ENCODE assay signal across 16 cellular contexts in the genomic region with DNA sequence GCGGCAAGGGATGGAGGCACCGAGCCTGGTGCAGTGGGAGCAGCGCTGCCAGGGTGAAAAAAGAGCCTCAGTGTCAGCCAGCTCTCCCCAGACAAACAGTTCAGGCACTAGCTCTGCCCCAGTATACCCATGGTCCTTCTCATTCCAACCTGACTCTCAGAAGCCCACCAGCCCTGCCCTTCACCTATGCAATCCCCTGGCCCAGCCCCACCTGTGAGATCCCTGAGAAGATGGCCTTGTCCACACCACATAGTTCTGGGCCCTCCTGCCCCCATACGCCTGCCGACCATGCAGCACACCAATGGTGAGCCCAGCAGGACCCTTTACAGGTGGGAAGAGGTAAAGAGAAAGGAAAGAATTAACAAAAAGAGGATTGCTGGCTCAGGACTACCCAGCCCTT. TPM values are rescaled to one million over a fixed set of nuclear protein-coding genes. Genes with fewer than 3 reads are reported as not detected.
DNase-seq lines count a peak whose midpoint lies in the region; ATAC-seq and TF ChIP-seq lines count a peak whose summit lies in the region.
"Had no signal": no experiment of that assay in that cellular context is flagged by ENCODE, and none has a peak within 500 bp of the region (broad histone marks: within the 10 kb centered on the region; RNA-seq: fewer than 3 reads in every experiment).

No MANE protein-coding gene starts in this region.

- no peaks in the 10 kb centered on the region for H3K27me3 ChIP-seq in osteoblast (ENCODE audit: insufficient read depth, low read length)
- H3K27me3 ChIP-seq: BLaER1 had no signal

- ATAC-seq in natural killer cell treated with Interleukin-12 subunit alpha and Interleukin-12 subunit beta and Interleukin-15 and Interleukin-18, amount 100 ng/mL, for 72 hours, result no peak
- ATAC-seq in natural killer cell (no peak), HG02973 (IDR thresholded peaks at IDR 0.05; ENCODE audit: unreplicated experiment) (no peak), HG03378 (IDR thresholded peaks at IDR 0.05; ENCODE audit: unreplicated experiment) (no peak)
- ATAC-seq: HepG2 had no signal

- H3K4me3 Mint-ChIP-seq in natural killer cell treated with Interleukin-12 subunit alpha and Interleukin-12 subunit beta and Interleukin-15 and Interleukin-18, amount 100 ng/mL, for 72 hours, result no peak overlapping the region
- H3K4me3 Mint-ChIP-seq in natural killer cell, result no peak overlapping the region
- H3K4me3 Mint-ChIP-seq: CD4-positive, CD25-positive, alpha-beta regulatory T cell; H9 had no signal

- H3K4me3 ChIP-seq in osteoblast (ENCODE audit: insufficient read depth, low read length), result no peak overlapping the region
- H3K4me3 ChIP-seq: BLaER1 had no signal

- H3K36me3 Mint-ChIP-seq in natural killer cell treated with Interleukin-12 subunit alpha and Interleukin-12 subunit beta and Interleukin-15 and Interleukin-18, amount 100 ng/mL, for 72 hours, result peaks cover 16% of the 10 kb centered on the region
- H3K36me3 Mint-ChIP-seq in natural killer cell, result peaks cover 8% of the 10 kb centered on the region

- no peaks in the 10 kb centered on the region for H3K9me3 Mint-ChIP-seq in natural killer cell treated with Interleukin-12 subunit alpha and Interleukin-12 subunit beta and Interleukin-15 and Interleukin-18, amount 100 ng/mL, for 72 hours
- H3K9me3 Mint-ChIP-seq in natural killer cell, result no peaks in the 10 kb centered on the region
- H3K9me3 Mint-ChIP-seq: CD4-positive, CD25-positive, alpha-beta regulatory T cell; H9 had no signal

- peak; percentile 10 for DNase-seq in natural killer cell treated with Interleukin-12 subunit alpha and Interleukin-12 subunit beta and Interleukin-15 and Interleukin-18, amount 100 ng/mL, for 72 hours (ENCODE audit: low spot score)
- DNase-seq in natural killer cell, result no peak
- peak; percentile 8 for DNase-seq in epidermal melanocyte (ENCODE audit: insufficient read length, low spot score)
- DNase-seq in osteoblast (ENCODE audit: insufficient read length, low spot score, missing footprints), result peak; percentile 53
- DNase-seq in GM19238 (ENCODE audit: insufficient read length, low spot score), result no peak
- DNase-seq: AML-193; Calu3; CD4-positive, CD25-positive, alpha-beta regulatory T cell; DMS 273 treated with DMSO at 0.1 percent for 48 hours; GOT3; H9 had no signal

- no peak overlapping the region for H3K27ac ChIP-seq in osteoblast (ENCODE audit: low read depth, low read length)
- H3K27ac ChIP-seq: BLaER1 had no signal

- peaks cover 86% of the 10 kb centered on the region for H4K20me1 ChIP-seq in osteoblast (ENCODE audit: insufficient read depth, low read length)

- intact Hi-C loops in natural killer cell (cut with micrococcal nuclease), result no loop called here

- H3K79me2 ChIP-seq in osteoblast (ENCODE audit: insufficient read depth, low read length), result peaks cover 92% of the 10 kb centered on the region

- no peak overlapping the region for H3K27ac Mint-ChIP-seq in natural killer cell treated with Interleukin-12 subunit alpha and Interleukin-12 subunit beta and Interleukin-15 and Interleukin-18, amount 100 ng/mL, for 72 hours
- peak overlapping the region in 1 of 2 donors; percentile 85 for H3K27ac Mint-ChIP-seq in natural killer cell

- H3K4me1 ChIP-seq in osteoblast (ENCODE audit: insufficient read depth, low read length), result peaks cover 49% of the 10 kb centered on the region

- H3K36me3 ChIP-seq in osteoblast (ENCODE audit: insufficient read depth, low read length), result peaks cover 60% of the 10 kb centered on the region

- no peak overlapping the region for H2AFZ ChIP-seq in osteoblast (ENCODE audit: low read length)

- H3K4me1 Mint-ChIP-seq in natural killer cell treated with Interleukin-12 subunit alpha and Interleukin-12 subunit beta and Interleukin-15 and Interleukin-18, amount 100 ng/mL, for 72 hours (ENCODE audit: low read depth in 2 of 2), result peaks cover 42 to 66% of the 10 kb centered on the region in 2 donors
- peaks cover 52 to 74% of the 10 kb centered on the region in 2 donors for H3K4me1 Mint-ChIP-seq in natural killer cell

- no peaks in the 10 kb centered on the region for H3K27me3 Mint-ChIP-seq in natural killer cell treated with Interleukin-12 subunit alpha and Interleukin-12 subunit beta and Interleukin-15 and Interleukin-18, amount 100 ng/mL, for 72 hours
- no peaks in the 10 kb centered on the region for H3K27me3 Mint-ChIP-seq in natural killer cell (ENCODE audit: low read depth in 2 of 2)

- no peaks in the 10 kb centered on the region for H3K9me3 ChIP-seq in osteoblast (ENCODE audit: low read depth, low read length)
- H3K9me3 ChIP-seq: BLaER1 had no signal

- TF ChIP-seq CTCF in natural killer cell (IDR thresholded peaks at IDR 0.05), result no peak
- no peak for TF ChIP-seq CTCF in osteoblast (IDR thresholded peaks at IDR 0.05; ENCODE audit: extremely low read depth, low read depth, low read length)

- no peak overlapping the region for H3K4me2 ChIP-seq in osteoblast (ENCODE audit: insufficient read depth, low read length)
- H3K4me2 ChIP-seq: BLaER1 had no signal

RNA-seq across cellular contexts. Expression of a gene that starts 6.5 kb away (rescaled TPM):
- total RNA-seq in natural killer cell treated with Interleukin-12 subunit alpha and Interleukin-12 subunit beta and Interleukin-15 and Interleukin-18, amount 100 ng/mL, for 72 hours, result 100 to 1,000 TPM; 120 to 199 TPM
- 100 to 1,000 TPM; 164 to 186 (median 182) TPM for total RNA-seq in natural killer cell
- 24.6 and 28.6 TPM in 2 replicates for total RNA-seq in osteoblast

RNA-seq across cellular contexts. Expression of a gene that starts 15.7 kb away (rescaled TPM):
- 10 to 100 TPM; 21.9 to 28.9 TPM for total RNA-seq in natural killer cell treated with Interleukin-12 subunit alpha and Interleukin-12 subunit beta and Interleukin-15 and Interleukin-18, amount 100 ng/mL, for 72 hours
- total RNA-seq in natural killer cell, result 10 to 100 TPM in 2 of 3 donors, 1 to 10 TPM in 1; 6.3 to 11.6 (median 11.1) TPM
- total RNA-seq in osteoblast, result 0.72 and 0.88 TPM in 2 replicates

RNA-seq across cellular contexts. Expression of a gene that starts 35.5 kb away (rescaled TPM):
- 10 to 100 TPM; 63.4 to 70.3 TPM for total RNA-seq in natural killer cell treated with Interleukin-12 subunit alpha and Interleukin-12 subunit beta and Interleukin-15 and Interleukin-18, amount 100 ng/mL, for 72 hours
- 100 to 1,000 TPM in 1 of 3 donors, 10 to 100 TPM in 2; 76.4 to 100 (median 81.1) TPM for total RNA-seq in natural killer cell
- total RNA-seq in osteoblast, result 81.3 and 89.0 TPM in 2 replicates

RNA-seq across cellular contexts. Expression of a gene that starts 40.5 kb away (rescaled TPM):
- total RNA-seq in natural killer cell treated with Interleukin-12 subunit alpha and Interleukin-12 subunit beta and Interleukin-15 and Interleukin-18, amount 100 ng/mL, for 72 hours, result under 1 TPM; 0.24 to 0.31 TPM
- total RNA-seq in natural killer cell (under 1 TPM; 0.39 to 0.80 (median 0.45) TPM), osteoblast (under 0.01 TPM in 1 of 2 replicates, not detected in the other)
- total RNA-seq: Calu3, Daoy, HepG2 had no signal

RNA-seq across cellular contexts. Expression of a gene that starts 54.9 kb away (rescaled TPM):
- total RNA-seq in natural killer cell treated with Interleukin-12 subunit alpha and Interleukin-12 subunit beta and Interleukin-15 and Interleukin-18, amount 100 ng/mL, for 72 hours, result 1 to 10 TPM in 1 of 2 donors, under 1 TPM in 1; 0.48 to 1.1 TPM
- total RNA-seq in natural killer cell (1 to 10 TPM; 1.1 to 3.4 (median 1.4) TPM), osteoblast (under 0.01 and 0.29 TPM in 2 replicates)

Comparison
In these comparisons a context has a peak if more than half of its experiments do, and no peak if none do; other contexts are left out.
1. DNase-seq: peak in natural killer cell treated with Interleukin-12 subunit alpha and Interleukin-12 subunit beta and Interleukin-15 and Interleukin-18, amount 100 ng/mL, for 72 hours (single experiment), epidermal melanocyte (single experiment) and osteoblast (single experiment); none in natural killer cell (single experiment) and GM19238 (single experiment).